In genomic region chr16:30407794-30408534, GRCh38 we compare ENCODE assay signal across 8 cellular contexts. TPM values are rescaled to one million over a fixed set of nuclear protein-coding genes. Genes with fewer than 3 reads are reported as not detected.
DNase-seq lines count a peak whose midpoint lies in the region; ATAC-seq and TF ChIP-seq lines count a peak whose summit lies in the region.

No MANE protein-coding gene starts in this region.

- H3K27ac ChIP-seq in CD8-positive, alpha-beta T cell (ENCODE audit: low read depth, low read length), result no peak overlapping the region
- peak overlapping the region; percentile 57 for H3K27ac ChIP-seq in brain microvascular endothelial cell
- H3K27ac ChIP-seq in layer of hippocampus (ENCODE audit: low read depth, low read length), result peak overlapping the region; percentile 89
- peak overlapping the region; percentile 80 to 92 for H3K27ac ChIP-seq in tibial artery

- peak overlapping the region; percentile 64 for H3K4me3 Mint-ChIP-seq in CD8-positive, alpha-beta T cell

- POLR2A ChIA-PET in CD8-positive, alpha-beta T cell (lab: Charles Lee), result interaction anchor here (1.0 to 5.6 kb wide), 13 partner anchors 10 to 340 kb away, joined by 3 to 50 read pairs (median 6); partner anchors contain the start of genes DCTPP1, SEPTIN1, TBC1D10B and ZNF48

- intact Hi-C loops in CD8-positive, alpha-beta T cell (cut with DNase I, micrococcal nuclease), result loop anchor here (1.0 to 10.0 kb wide), 9 partner anchors 29 to 365 kb away; partner anchors contain the start of genes TBX6 (in 2 of the 2), ALDOA (in 1 of the 2), CD2BP2 (in 1 of the 2) and TBC1D10B (in 1 of the 2)
- intact Hi-C loops in tibial artery (cut with DNase I; ENCODE audit: low total_unique reads), result loop anchor here (1.0 kb wide), 1 partner anchor 342 kb away; no protein-coding TSS in a partner anchor

- no peak for DNase-seq in CD8-positive, alpha-beta T cell
- no peak for DNase-seq in brain microvascular endothelial cell
- DNase-seq in tibial artery, result no peak
- no peak for DNase-seq in GM20000 (ENCODE audit: low spot score)
- no peak for DNase-seq in COR-L47 (lab: John Stamatoyannopoulos, UW)
- no peak for DNase-seq in NK-92 (lab: John Stamatoyannopoulos, UW; ENCODE audit: unreplicated experiment)

- H3K36me3 Mint-ChIP-seq in CD8-positive, alpha-beta T cell, result peaks cover 14% of the 10 kb centered on the region

- in situ Hi-C loops in brain microvascular endothelial cell (cut with HindIII; ENCODE audit: low pct_ligation_motif_present, low sequenced_read_pairs), result no loop called here

- H3K4me1 Mint-ChIP-seq in CD8-positive, alpha-beta T cell (ENCODE audit: low read depth), result peaks cover 27% of the 10 kb centered on the region

- no peaks in the 10 kb centered on the region for H3K9me3 Mint-ChIP-seq in CD8-positive, alpha-beta T cell

- CTCF ChIA-PET in CD8-positive, alpha-beta T cell (lab: Charles Lee), result interaction anchor here (0.5 to 4.9 kb wide), 12 partner anchors 10 to 676 kb away, joined by 3 to 50 read pairs (median 6); partner anchors contain the start of genes SEPTIN1 and ZNF48

- H3K4me1 ChIP-seq in CD8-positive, alpha-beta T cell (ENCODE audit: insufficient read depth, low read length), result peaks cover 19% of the 10 kb centered on the region
- peaks cover 0 to 30% (median 22%) of the 10 kb centered on the region in 4 donors for H3K4me1 ChIP-seq in tibial artery

- no peak for TF ChIP-seq CTCF in CD8-positive, alpha-beta T cell (IDR thresholded peaks at IDR 0.05)
- TF ChIP-seq CTCF in brain microvascular endothelial cell (IDR thresholded peaks at IDR 0.05; ENCODE audit: low read depth, low read length, missing control alignments) (no peak), tibial artery (IDR thresholded peaks at IDR 0.05) (no peak), GM20000 (IDR thresholded peaks at IDR 0.05; ENCODE audit: extremely low read depth, missing control alignments) (no peak)

- no peak for ATAC-seq in CD8-positive, alpha-beta T cell
- ATAC-seq in HG02973 (IDR thresholded peaks at IDR 0.05; ENCODE audit: unreplicated experiment), result peak; percentile 18

- H3K4me3 ChIP-seq in CD8-positive, alpha-beta T cell (ENCODE audit: low read depth, low read length), result peak overlapping the region; percentile 90
- H3K4me3 ChIP-seq in brain microvascular endothelial cell (ENCODE audit: low read depth, low read length), result peak overlapping the region; percentile 71
- H3K4me3 ChIP-seq in tibial artery, result peak overlapping the region; percentile 62 to 65

- H3K36me3 ChIP-seq in CD8-positive, alpha-beta T cell (ENCODE audit: insufficient read depth, low read length), result peaks cover 5% of the 10 kb centered on the region
- H3K36me3 ChIP-seq in brain microvascular endothelial cell (replicated peaks), result peaks cover 6% of the 10 kb centered on the region
- H3K36me3 ChIP-seq in tibial artery, result peaks cover 0 to 14% (median 5%) of the 10 kb centered on the region in 3 donors

- H3K9me3 ChIP-seq in CD8-positive, alpha-beta T cell (ENCODE audit: low read length), result no peaks in the 10 kb centered on the region
- H3K9me3 ChIP-seq in tibial artery, result no peaks in the 10 kb centered on the region

- H3K27me3 Mint-ChIP-seq in CD8-positive, alpha-beta T cell (ENCODE audit: low read depth), result no peaks in the 10 kb centered on the region

- H3K27me3 ChIP-seq in CD8-positive, alpha-beta T cell (ENCODE audit: insufficient read depth, low read length), result no peaks in the 10 kb centered on the region
- H3K27me3 ChIP-seq in brain microvascular endothelial cell (replicated peaks), result no peaks in the 10 kb centered on the region
- no peaks in the 10 kb centered on the region for H3K27me3 ChIP-seq in layer of hippocampus (ENCODE audit: control insufficient read depth, insufficient read depth, low read length)
- H3K27me3 ChIP-seq in tibial artery, result no peaks in the 10 kb centered on the region

- peak overlapping the region; percentile 70 for H3K27ac Mint-ChIP-seq in CD8-positive, alpha-beta T cell

RNA-seq across cellular contexts. Expression of gene ZNF771, which starts 0.6 kb away (rescaled TPM):
- total RNA-seq in CD8-positive, alpha-beta T cell, result under 1 TPM; 0.87 to 0.92 TPM

RNA-seq across cellular contexts. Expression of gene ZNF48, which starts 12.7 kb away (rescaled TPM):
- 1 to 10 TPM; 2.3 to 2.4 TPM for total RNA-seq in CD8-positive, alpha-beta T cell

RNA-seq across cellular contexts. Expression of gene DCTPP1, which starts 21.9 kb away (rescaled TPM):
- 1 to 10 TPM; 4.0 to 5.5 TPM for total RNA-seq in CD8-positive, alpha-beta T cell

RNA-seq across cellular contexts. Expression of gene SEPTIN1, which starts 25.6 kb away (rescaled TPM):
- 100 to 1,000 TPM; 147 to 150 TPM for total RNA-seq in CD8-positive, alpha-beta T cell

RNA-seq across cellular contexts. Expression of gene MYL11, which starts 33.4 kb away (rescaled TPM):
- total RNA-seq in CD8-positive, alpha-beta T cell, result 1 to 10 TPM; 3.0 to 3.1 TPM
